Comparison of ENCODE assay signal across 8 cellular contexts in the genomic region with DNA sequence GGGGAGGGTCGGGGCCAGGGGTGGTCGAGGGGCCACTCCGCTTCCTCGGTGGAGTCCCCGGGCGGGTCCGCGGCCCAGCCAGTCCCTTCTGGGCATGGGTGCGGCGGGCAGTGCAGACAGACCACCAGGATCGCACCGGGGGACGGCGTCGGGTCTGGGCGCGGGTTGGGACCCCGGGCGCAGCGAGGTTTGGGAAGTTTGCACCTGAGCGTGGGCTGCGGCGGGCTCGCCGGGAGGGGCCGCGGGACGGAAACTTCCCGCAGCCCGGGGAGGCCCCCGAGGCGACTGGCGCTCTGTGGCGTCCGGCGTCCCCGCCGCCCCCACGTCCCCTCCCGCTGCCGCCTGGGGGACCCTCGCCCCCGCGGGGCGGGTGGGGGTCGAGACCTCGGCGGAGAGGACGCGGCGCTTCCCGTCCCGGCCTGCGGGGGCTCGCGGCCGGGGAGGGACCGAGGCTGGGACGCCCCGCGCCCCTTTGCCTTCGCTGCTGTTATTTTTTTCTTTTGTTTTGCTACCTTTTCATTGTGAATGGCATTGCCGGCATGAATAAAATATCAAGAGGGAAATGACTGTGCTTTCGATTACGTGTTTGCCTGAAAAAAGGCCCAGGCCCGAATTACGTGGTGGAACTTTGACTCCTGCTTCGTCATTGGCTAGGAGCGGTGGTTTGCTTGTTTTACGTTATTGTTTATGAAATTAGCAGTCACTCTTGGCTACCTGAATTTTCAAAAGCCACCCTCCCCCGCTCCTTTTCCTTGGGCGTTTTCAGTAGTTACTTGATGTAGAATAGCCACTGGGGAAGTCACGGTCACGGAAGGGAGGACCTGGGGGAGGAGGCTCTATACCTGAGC. TPM values are rescaled to one million over a fixed set of nuclear protein-coding genes. Genes with fewer than 3 reads are reported as not detected.
DNase-seq lines count a peak whose midpoint lies in the region; TF ChIP-seq lines count a peak whose summit lies in the region.

No MANE protein-coding gene starts in this region.

- H3K14ac ChIP-seq in H9 (ENCODE audit: insufficient read depth, low read length): peak overlapping the region; percentile 80

- no peak overlapping the region for H2BK120ac ChIP-seq in H9 (ENCODE audit: low read depth, low read length, poor library complexity, severe bottlenecking)

- peak overlapping the region; percentile 66 for H3K18ac ChIP-seq in H9 (ENCODE audit: insufficient read length, low read depth, low read length)

- H3K27me3 ChIP-seq in H9 (ENCODE audit: insufficient read depth, low read length): no peaks in the 10 kb centered on the region

- TF ChIP-seq CTCF in GM12865 (IDR thresholded peaks at IDR 0.05; ENCODE audit: insufficient read depth, low read depth, low read length, missing control alignments): no peak
- TF ChIP-seq CTCF in H9 (conservative IDR thresholded peaks at IDR 0.05): no peak; the same call in 1 of the 3 replicates
- no peak for TF ChIP-seq CTCF in NB4 (IDR thresholded peaks at IDR 0.05; ENCODE audit: low read depth, low read length)
- TF ChIP-seq CTCF in lower leg skin (IDR thresholded peaks at IDR 0.05): no peak

- peaks cover 10% of the 10 kb centered on the region for H3K79me1 ChIP-seq in H9 (ENCODE audit: insufficient read depth, low read depth, low read length, poor library complexity, severe bottlenecking)

- no peak overlapping the region for H4K5ac ChIP-seq in H9 (ENCODE audit: insufficient read length, low read depth, low read length)

- no peak overlapping the region; the same call in 1 of the 2 replicates for H3K4ac ChIP-seq in H9 (ENCODE audit: low read depth, low read length)

- no peak overlapping the region for H2BK12ac ChIP-seq in H9 (ENCODE audit: insufficient read length, low read depth, low read length)

- no peak overlapping the region for H2BK20ac ChIP-seq in H9 (ENCODE audit: low read depth, low read length, poor library complexity, severe bottlenecking)

- DNase-seq in GM12865 (ENCODE audit: low read depth) (peak; percentile 63), H9 (peak; percentile 45), NB4 (ENCODE audit: low read depth) (peak; percentile 69), dedifferentiated amniotic fluid mesenchymal stem cell (ENCODE audit: extremely low spot score) (peak; percentile 68), lower leg skin (ENCODE audit: low spot score in 2 of 2) (peak; percentile 56 to 86), NCI-H128 (lab: John Stamatoyannopoulos, UW; ENCODE audit: unreplicated experiment) (no peak)
- peak; percentile 92 for DNase-seq in activated CD4-positive, alpha-beta T cell treated with anti-CD3 and anti-CD28 coated beads, Interleukin-2, amount 10 ng/mL, durations not matched to agents 24 days and 14 days
- DNase-seq in stimulated activated CD4-positive, alpha-beta T cell treated with anti-CD3 and anti-CD28 coated beads, TNF-alpha, amount 100 ng/mL, for 48 hours (ENCODE audit: low read depth in 3 of 3): peak; percentile 66 to 83 (median 67)

- peak overlapping the region; percentile 10 for H3K27ac ChIP-seq in H9 (ENCODE audit: insufficient read length, low read depth, low read length)

- H3K4me3 ChIP-seq in GM12865 (ENCODE audit: low read depth, low read length) (peak overlapping the region; percentile 79), NB4 (ENCODE audit: low read depth, low read length) (peak overlapping the region; percentile 71), lower leg skin (ENCODE audit: low read depth, poor library complexity, severe bottlenecking) (peak overlapping the region; percentile 81)

- no CpG with 5 or more reads among the region's 74 CpGs for WGBS in H9 (ENCODE audit: extremely low coverage, insufficient read length, low lambda C conversion rate)
- WGBS in lower leg skin, 2 donors: 1% methylated on average over 29 to 56 of the region's 74 CpGs

- H3K4me1 ChIP-seq in H9 (ENCODE audit: insufficient read depth, low read length): peaks cover 4% of the 10 kb centered on the region; the same call in 1 of the 2 replicates

- H2BK5ac ChIP-seq in H9 (ENCODE audit: insufficient read length, low read length): no peak overlapping the region

- no peak overlapping the region for H3K23ac ChIP-seq in H9 (ENCODE audit: insufficient read length, low read depth, low read length)

- peaks cover 12% of the 10 kb centered on the region; the same call in 1 of the 2 replicates for H3K79me2 ChIP-seq in H9 (ENCODE audit: insufficient read depth, low read length)

- H2BK15ac ChIP-seq in H9 (ENCODE audit: low read depth, low read length): no peak overlapping the region

- H2AFZ ChIP-seq in H9 (ENCODE audit: low read length): no peak overlapping the region

- no peak overlapping the region for H2AK5ac ChIP-seq in H9 (ENCODE audit: insufficient read length, low read length)

- intact Hi-C loops in activated CD4-positive, alpha-beta T cell treated with anti-CD3 and anti-CD28 coated beads, Interleukin-2, amount 10 ng/mL, durations not matched to agents 24 days and 14 days (cut with micrococcal nuclease): loop anchor here (1.0 to 5.0 kb wide), 9 partner anchors 10 to 825 kb away; partner anchors contain the start of gene SYNJ2
- intact Hi-C loops in lower leg skin (cut with DNase I; ENCODE audit: low total_unique reads): no loop called here

- peaks cover 2 to 3% (median 3%) of the 10 kb centered on the region in 3 experiments; a peak in 4 of 7 replicates for H3K36me3 Mint-ChIP-seq in H9 (ENCODE audit: insufficient read depth in 1 of 3, low read depth in 3 of 3)
- H3K36me3 Mint-ChIP-seq in activated CD4-positive, alpha-beta T cell treated with anti-CD3 and anti-CD28 coated beads, Interleukin-2, amount 10 ng/mL, durations not matched to agents 24 days and 14 days (ENCODE audit: low read depth): peaks cover 19% of the 10 kb centered on the region

- H4K20me1 ChIP-seq in H9 (ENCODE audit: control insufficient read depth, insufficient read depth, insufficient read length): no peaks in the 10 kb centered on the region

- H3K4me3 Mint-ChIP-seq in H9: peak overlapping the region; percentile 86 to 99
- peak overlapping the region; percentile 95 for H3K4me3 Mint-ChIP-seq in activated CD4-positive, alpha-beta T cell treated with anti-CD3 and anti-CD28 coated beads, Interleukin-2, amount 10 ng/mL, durations not matched to agents 24 days and 14 days

- peak overlapping the region; percentile 89 for H3K9ac ChIP-seq in H9 (ENCODE audit: extremely low read depth, insufficient read length, low read length)

- H3K27ac Mint-ChIP-seq in H9: peak overlapping the region; percentile 82 to 98 (median 96)
- H3K27ac Mint-ChIP-seq in activated CD4-positive, alpha-beta T cell treated with anti-CD3 and anti-CD28 coated beads, Interleukin-2, amount 10 ng/mL, durations not matched to agents 24 days and 14 days: peak overlapping the region; percentile 99

- peak overlapping the region; percentile 100 for H3K4me2 ChIP-seq in H9 (ENCODE audit: insufficient read depth, insufficient read length, low read length)

- H3K9me3 ChIP-seq in H9 (ENCODE audit: control insufficient read depth, low read depth, low read length): no peaks in the 10 kb centered on the region

- no peak overlapping the region for H4K8ac ChIP-seq in H9 (replicated peaks; ENCODE audit: insufficient read length, low read depth, low read length)

- no peak overlapping the region for H3K56ac ChIP-seq in H9 (ENCODE audit: insufficient read length, low read depth, low read length)

- H3K9me3 Mint-ChIP-seq in H9: peaks cover 0 to 3% of the 10 kb centered on the region in 2 experiments; a peak in 1 of 5 replicates
- no peaks in the 10 kb centered on the region for H3K9me3 Mint-ChIP-seq in activated CD4-positive, alpha-beta T cell treated with anti-CD3 and anti-CD28 coated beads, Interleukin-2, amount 10 ng/mL, durations not matched to agents 24 days and 14 days

- H3T11ph ChIP-seq in H9 (ENCODE audit: low read length): no peak overlapping the region

- peaks cover 12% of the 10 kb centered on the region for H3K23me2 ChIP-seq in H9 (ENCODE audit: insufficient read length, low read depth, low read length, poor library complexity, severe bottlenecking)

- no peak for TF ChIP-seq POLR2A in NB4 (IDR thresholded peaks at IDR 0.05; ENCODE audit: extremely low read depth, insufficient read length)
- no peak for TF ChIP-seq POLR2A in lower leg skin (IDR thresholded peaks at IDR 0.05)

- peaks cover 6% of the 10 kb centered on the region for H3K27me3 Mint-ChIP-seq in H9 (ENCODE audit: low read depth)
- H3K27me3 Mint-ChIP-seq in activated CD4-positive, alpha-beta T cell treated with anti-CD3 and anti-CD28 coated beads, Interleukin-2, amount 10 ng/mL, durations not matched to agents 24 days and 14 days: peaks cover 27% of the 10 kb centered on the region

- no peak overlapping the region for H4K91ac ChIP-seq in H9 (ENCODE audit: insufficient read length, low read depth, low read length)

- peaks cover 30 to 41% of the 10 kb centered on the region in 2 experiments for H3K4me1 Mint-ChIP-seq in H9
- H3K4me1 Mint-ChIP-seq in activated CD4-positive, alpha-beta T cell treated with anti-CD3 and anti-CD28 coated beads, Interleukin-2, amount 10 ng/mL, durations not matched to agents 24 days and 14 days: peaks cover 32% of the 10 kb centered on the region

RNA-seq across cellular contexts. Expression of gene SNX9, which starts 0.7 kb away (rescaled TPM):
- total RNA-seq in H9 (2021) (31.3 and 32.9 TPM in 2 replicates), lower leg skin (10 to 100 TPM; 37.4 to 59.5 (median 46.7) TPM)
- total RNA-seq in activated CD4-positive, alpha-beta T cell treated with anti-CD3 and anti-CD28 coated beads, Interleukin-2, amount 10 ng/mL, durations not matched to agents 24 days and 14 days: 33.7 and 34.0 TPM in 2 replicates
